Comparison of ENCODE assay signal across 1 cellular context in the genomic region with DNA sequence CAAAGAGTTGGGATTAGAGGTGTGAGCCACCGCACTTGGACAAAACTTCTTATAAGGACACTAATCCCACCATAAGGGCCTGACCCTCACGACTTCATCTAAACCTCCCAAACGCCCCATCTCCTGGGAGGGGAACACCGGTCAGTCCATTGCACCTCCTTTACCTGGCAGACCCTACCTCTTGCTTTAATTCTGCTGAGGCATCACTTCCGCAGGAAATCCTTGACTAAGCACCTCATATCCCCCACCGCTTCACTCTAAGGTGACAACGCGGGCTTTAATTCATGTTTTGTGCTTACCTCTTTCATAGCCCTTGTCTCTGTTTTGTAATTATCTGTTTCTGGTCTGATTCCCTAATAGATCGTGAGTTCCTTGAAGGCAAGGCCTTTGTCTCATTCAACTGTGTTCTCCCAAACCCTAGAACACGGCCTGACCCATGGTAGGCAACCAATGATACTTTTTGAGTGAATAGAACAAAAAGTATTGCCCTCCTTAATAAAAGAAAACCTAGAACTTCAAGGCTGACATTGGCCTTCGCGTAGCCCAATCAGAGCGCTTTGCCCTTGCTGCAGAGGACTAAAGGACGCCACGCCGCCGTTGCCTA.
TF ChIP-seq lines count a peak whose summit lies in the region.

No MANE protein-coding gene starts in this region.

TF ChIP-seq in WTC11, 78 proteins besides CTCF, POLR2A, EP300 and RAD21 (continued from another document):
- TF ChIP-seq STAT6 (CRISPR knock-in tag; conservative IDR thresholded peaks at IDR 0.05; ENCODE audit: low read depth), result no peak
- TF ChIP-seq, protein P1, sequence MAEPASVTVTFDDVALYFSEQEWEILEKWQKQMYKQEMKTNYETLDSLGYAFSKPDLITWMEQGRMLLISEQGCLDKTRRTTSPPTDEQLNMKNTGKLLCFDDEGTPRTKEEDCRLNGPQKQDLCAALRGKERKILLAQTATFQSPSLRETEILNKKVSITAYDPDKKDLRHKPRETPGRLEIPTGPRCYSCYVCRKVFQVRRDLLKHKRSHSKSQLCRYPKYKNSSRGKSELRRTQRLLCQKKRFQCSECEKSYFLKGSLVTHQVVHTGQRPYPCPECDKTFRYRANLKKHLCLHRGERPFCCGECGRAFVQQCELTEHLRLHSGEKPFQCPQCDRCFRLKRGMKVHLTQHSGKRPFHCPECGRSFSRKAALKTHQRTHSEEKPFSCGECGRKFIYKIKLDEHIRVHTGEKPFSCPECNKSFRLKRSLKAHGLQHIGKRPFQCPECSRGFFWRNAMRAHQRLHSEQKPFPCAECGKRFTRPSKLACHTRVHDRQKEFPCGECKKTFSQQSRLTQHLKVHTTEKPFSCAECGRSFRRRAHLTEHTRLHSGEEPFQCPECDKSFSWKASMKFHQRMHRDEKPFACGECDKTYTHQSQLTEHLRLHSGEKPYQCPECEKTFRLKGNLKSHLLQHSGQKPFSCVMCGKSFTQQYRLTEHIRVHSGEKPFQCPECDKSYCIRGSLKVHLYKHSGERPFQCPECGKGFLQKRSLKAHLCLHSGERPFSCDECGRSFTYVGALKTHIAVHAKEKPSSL (CRISPR knock-in tag; conservative IDR thresholded peaks at IDR 0.05), result no peak
- TF ChIP-seq EMX1 (CRISPR knock-in tag; IDR thresholded peaks at IDR 0.05), result no peak
- no peak for TF ChIP-seq ELF4 (CRISPR knock-in tag; IDR thresholded peaks at IDR 0.05; ENCODE audit: low read depth)
